ENCODE assay signal across 11 cellular contexts in genomic region chr3:52014613-52015012, GRCh38. TPM values are rescaled to one million over a fixed set of nuclear protein-coding genes. Genes with fewer than 3 reads are reported as not detected.
DNase-seq lines count a peak whose midpoint lies in the region; ATAC-seq and TF ChIP-seq lines count a peak whose summit lies in the region.
"Had no signal": no experiment of that assay in that cellular context is flagged by ENCODE, and none has a peak within 500 bp of the region (broad histone marks: within the 10 kb centered on the region; RNA-seq: fewer than 3 reads in every experiment).

No MANE protein-coding gene starts in this region.

- peak; percentile 30 for TF ChIP-seq CTCF in endothelial cell (IDR thresholded peaks at IDR 0.05; ENCODE audit: unreplicated experiment)
- peak; percentile 57 for TF ChIP-seq CTCF in retinal pigment epithelial cell (conservative IDR thresholded peaks at IDR 0.05; ENCODE audit: low read depth, low read length)

- no peaks in the 10 kb centered on the region for H3K36me3 ChIP-seq in aorta (ENCODE audit: control insufficient read depth in 1 of 2, insufficient read depth in 2 of 2, low read length in 1 of 2)

- H3K4me3 Mint-ChIP-seq in endothelial cell (ENCODE audit: unreplicated experiment), result no peak overlapping the region
- H3K4me3 Mint-ChIP-seq: B cell had no signal

- H3K9me3 ChIP-seq in aorta (ENCODE audit: control insufficient read depth, low read length), result no peaks in the 10 kb centered on the region

- intact Hi-C loops in aorta (cut with DNase I), result loop anchor here in 1 of 2 donors (5.0 kb wide), 1 partner anchor 38 kb away; no protein-coding TSS in a partner anchor

- H3K4me1 Mint-ChIP-seq in endothelial cell (ENCODE audit: unreplicated experiment), result peaks cover 39% of the 10 kb centered on the region
- H3K4me1 Mint-ChIP-seq: B cell had no signal

- peaks cover 3% of the 10 kb centered on the region for H3K27me3 Mint-ChIP-seq in endothelial cell (ENCODE audit: unreplicated experiment)

- H3K36me3 Mint-ChIP-seq in endothelial cell (ENCODE audit: low read depth, unreplicated experiment), result no peaks in the 10 kb centered on the region

- 82 to 87% methylated on average over 8 of the region's 8 CpGs for WGBS in aorta, 2 donors

- H3K4me3 ChIP-seq in retinal pigment epithelial cell (ENCODE audit: low read length) (no peak overlapping the region), aorta (ENCODE audit: low read length in 2 of 2) (no peak overlapping the region)

- no peaks in the 10 kb centered on the region for H3K27me3 ChIP-seq in aorta (ENCODE audit: control insufficient read depth in 1 of 2, insufficient read depth in 2 of 2, low read length in 1 of 2)

- ATAC-seq in aorta (ENCODE audit: low FRiP score) (no peak), GM18870 (IDR thresholded peaks at IDR 0.05; ENCODE audit: unreplicated experiment) (no peak)
- ATAC-seq: sciatic nerve had no signal

- no peak overlapping the region for H3K27ac ChIP-seq in aorta (ENCODE audit: low read depth in 1 of 2, low read length in 2 of 2)

- no peaks in the 10 kb centered on the region for H3K9me3 Mint-ChIP-seq in endothelial cell (ENCODE audit: unreplicated experiment)

- no peak overlapping the region for H3K27ac Mint-ChIP-seq in endothelial cell (ENCODE audit: unreplicated experiment)
- H3K27ac Mint-ChIP-seq: B cell had no signal

- DNase-seq in NCI-H748 (lab: John Stamatoyannopoulos, UW; ENCODE audit: unreplicated experiment), result peak; percentile 26
- no peak for DNase-seq in NCI-H748 treated with DMSO at 0.1 percent for 48 hours (lab: John Stamatoyannopoulos, UW)
- peak; percentile 49 for DNase-seq in NCI-H69 (lab: John Stamatoyannopoulos, UW)
- DNase-seq in endothelial cell (ENCODE audit: low spot score), result peak; percentile 33
- DNase-seq in retinal pigment epithelial cell (ENCODE audit: low read depth), result no peak
- DNase-seq in aorta, result no peak
- DNase-seq in NCI-H2227 (lab: John Stamatoyannopoulos, UW; ENCODE audit: unreplicated experiment), result no peak
- DNase-seq: MM.1S had no signal

- H3K4me1 ChIP-seq in aorta (ENCODE audit: control insufficient read depth in 1 of 2, insufficient read depth in 2 of 2, low read length in 2 of 2), result no peaks in the 10 kb centered on the region

RNA-seq across cellular contexts. Expression of gene RPL29, which starts 18.9 kb away (rescaled TPM):
- total RNA-seq in endothelial cell (ENCODE audit: unreplicated experiment), result 925 TPM
- total RNA-seq in aorta, result 100 to 1,000 TPM; 617 to 792 TPM
- polyA plus RNA-seq in aorta, result 1,000 to 10,000 TPM; 1,520 to 2,218 TPM

RNA-seq across cellular contexts. Expression of gene ACY1, which starts 31.3 kb away (rescaled TPM):
- total RNA-seq in endothelial cell (ENCODE audit: unreplicated experiment), result 19.8 TPM
- total RNA-seq in aorta, result 10 to 100 TPM in 1 of 2 donors, 1 to 10 TPM in 1; 7.2 to 16.5 TPM
- polyA plus RNA-seq in aorta, result 100 to 1,000 TPM in 1 of 2 donors, 10 to 100 TPM in 1; 12.2 to 102 TPM

RNA-seq across cellular contexts. Expression of gene ABHD14A, which starts 39.7 kb away (rescaled TPM):
- total RNA-seq in endothelial cell (ENCODE audit: unreplicated experiment) (5.4 TPM), aorta (10 to 100 TPM in 1 of 2 donors, 1 to 10 TPM in 1; 4.7 to 16.0 TPM)
- 10 to 100 TPM in 1 of 2 donors, 1 to 10 TPM in 1; 9.5 to 23.0 TPM for polyA plus RNA-seq in aorta

RNA-seq across cellular contexts. Expression of gene ABHD14B, which starts 40.8 kb away (rescaled TPM):
- total RNA-seq in endothelial cell (ENCODE audit: unreplicated experiment) (7.1 TPM), aorta (10 to 100 TPM; 18.2 to 40.0 TPM)
- polyA plus RNA-seq in aorta, result 10 to 100 TPM; 44.2 to 45.3 TPM

RNA-seq across cellular contexts. Expression of gene DUSP7, which starts 41.8 kb away (rescaled TPM):
- 21.7 TPM for total RNA-seq in endothelial cell (ENCODE audit: unreplicated experiment)
- 10 to 100 TPM; 36.8 to 54.1 TPM for total RNA-seq in aorta
- polyA plus RNA-seq in aorta, result 10 to 100 TPM in 1 of 2 donors, 1 to 10 TPM in 1; 8.8 to 14.4 TPM

Comparison
In these comparisons a context has a peak if more than half of its experiments do, and no peak if none do; other contexts are left out.
1. DNase-seq: peak in NCI-H748 (single experiment), NCI-H69 (single experiment) and endothelial cell (single experiment); none in NCI-H748 treated with DMSO at 0.1 percent for 48 hours (single experiment), retinal pigment epithelial cell (single experiment), aorta (0 of 2) and NCI-H2227 (single experiment).